In genomic region chr9:107251756-107252322, GRCh38 we compare ENCODE assay signal across 8 cellular contexts. TPM values are rescaled to one million over a fixed set of nuclear protein-coding genes. Genes with fewer than 3 reads are reported as not detected.
DNase-seq lines count a peak whose midpoint lies in the region; ATAC-seq and TF ChIP-seq lines count a peak whose summit lies in the region.

No MANE protein-coding gene starts in this region.

- H3K4me1 ChIP-seq in BE2C (peaks cover 6% of the 10 kb centered on the region), esophagus muscularis mucosa (peaks cover 15 to 19% (median 16%) of the 10 kb centered on the region in 4 donors)

- TF ChIP-seq POLR2A in esophagus muscularis mucosa (IDR thresholded peaks at IDR 0.05; ENCODE audit: low read depth): no peak

- H3K27ac ChIP-seq in esophagus muscularis mucosa (replicated peaks in 1 of 4): peak overlapping the region; percentile 52 to 69 (median 54)

- intact Hi-C loops in esophagus muscularis mucosa (cut with DNase I): no loop called here

- no peaks in the 10 kb centered on the region for H3K9me3 ChIP-seq in BE2C
- no peaks in the 10 kb centered on the region for H3K9me3 ChIP-seq in esophagus muscularis mucosa

- WGBS in esophagus muscularis mucosa: 35% methylated on average over 4 of the region's 4 CpGs

- ATAC-seq in omental fat pad (ENCODE audit: low FRiP score) (peak; percentile 65), GM21423 (IDR thresholded peaks at IDR 0.05; ENCODE audit: unreplicated experiment) (no peak), HG03045 (IDR thresholded peaks at IDR 0.05; ENCODE audit: unreplicated experiment) (no peak), GM18867 (IDR thresholded peaks at IDR 0.05; ENCODE audit: unreplicated experiment) (no peak)

- H3K36me3 ChIP-seq in BE2C: no peaks in the 10 kb centered on the region
- no peaks in the 10 kb centered on the region for H3K36me3 ChIP-seq in esophagus muscularis mucosa

- H3K4me3 ChIP-seq in BE2C (ENCODE audit: low read depth, low read length): no peak overlapping the region
- no peak overlapping the region for H3K4me3 ChIP-seq in esophagus muscularis mucosa

- peak; percentile 20 for DNase-seq in BE2C
- DNase-seq in NCI-H2171 treated with DMSO at 0.1 percent for 48 hours (lab: John Stamatoyannopoulos, UW): peak; percentile 94
- DNase-seq in esophagus muscularis mucosa (ENCODE audit: extremely low spot score): no peak
- no peak for DNase-seq in omental fat pad (ENCODE audit: low spot score)
- DNase-seq in NCI-H1436 (lab: John Stamatoyannopoulos, UW): no peak

- H3K27me3 ChIP-seq in BE2C: no peaks in the 10 kb centered on the region
- H3K27me3 ChIP-seq in esophagus muscularis mucosa: no peaks in the 10 kb centered on the region

- TF ChIP-seq EP300 in esophagus muscularis mucosa (IDR thresholded peaks at IDR 0.05): no peak

- TF ChIP-seq CTCF in BE2C (IDR thresholded peaks at IDR 0.05; ENCODE audit: low read depth, low read length) (no peak), esophagus muscularis mucosa (IDR thresholded peaks at IDR 0.05) (no peak), omental fat pad (IDR thresholded peaks at IDR 0.05) (no peak)

RNA-seq across cellular contexts. Expression of gene RAD23B, which starts 31.2 kb away (rescaled TPM):
- polyA plus RNA-seq in BE2C (2012; ENCODE audit: insufficient read depth, insufficient read length, low read depth): 270 TPM
- total RNA-seq in esophagus muscularis mucosa (100 to 1,000 TPM in 2 of 4 donors, 10 to 100 TPM in 2; 64.4 to 110 (median 88.1) TPM), omental fat pad (100 to 1,000 TPM in 2 of 4 donors, 10 to 100 TPM in 2; 70.3 to 123 (median 101) TPM)

Comparison
In these comparisons a context has a peak if more than half of its experiments do, and no peak if none do; other contexts are left out.
1. DNase-seq: peak in BE2C (single experiment) and NCI-H2171 treated with DMSO at 0.1 percent for 48 hours (single experiment); none in esophagus muscularis mucosa (single experiment), omental fat pad (single experiment) and NCI-H1436 (single experiment).